ENCODE assay signal across 9 cellular contexts in genomic region chr3:66496731-66497130, GRCh38. TPM values are rescaled to one million over a fixed set of nuclear protein-coding genes. Genes with fewer than 3 reads are reported as not detected.
DNase-seq lines count a peak whose midpoint lies in the region; ATAC-seq, FAIRE-seq and TF ChIP-seq lines count a peak whose summit lies in the region.
"Had no signal": no experiment of that assay in that cellular context is flagged by ENCODE, and none has a peak within 500 bp of the region (broad histone marks: within the 10 kb centered on the region; RNA-seq: fewer than 3 reads in every experiment).

No MANE protein-coding gene starts in this region.

- ATAC-seq in right cardiac atrium (no peak), left ventricle myocardium superior (no peak), mucosa of descending colon (no peak)

- no peaks in the 10 kb centered on the region for H3K27me3 Mint-ChIP-seq in activated T-helper 1 cell treated with anti-CD3 and anti-CD28 coated beads, Interleukin-12 subunit alpha, Interleukin-12 subunit beta, Interleukin-2, Interleukin-4 antibody, amounts not matched to agents 30 ng/mL and 10 ng/mL and 1 ng/mL, durations not matched to agents 14 hours and 24 hours and 36 hours (ENCODE audit: insufficient read depth)

- no peaks in the 10 kb centered on the region for H3K9me3 ChIP-seq in right cardiac atrium (ENCODE audit: control insufficient read depth, low read length)
- H3K9me3 ChIP-seq in mucosa of rectum (ENCODE audit: control insufficient read depth in 2 of 2, low read length in 2 of 2): no peaks in the 10 kb centered on the region
- H3K9me3 ChIP-seq in mucosa of descending colon: no peaks in the 10 kb centered on the region

- H3K27me3 ChIP-seq in right cardiac atrium (ENCODE audit: control insufficient read depth, insufficient read depth) (no peaks in the 10 kb centered on the region), mucosa of rectum (ENCODE audit: control insufficient read depth in 2 of 2, insufficient read depth in 2 of 2, low read length in 2 of 2) (no peaks in the 10 kb centered on the region), H7 (ENCODE audit: control insufficient read depth, insufficient read depth, low read length) (no peaks in the 10 kb centered on the region; the same call in 1 of the 2 replicates)

- H3K4me1 ChIP-seq in right cardiac atrium (ENCODE audit: control insufficient read depth, insufficient read depth, low read length) (peaks cover 6% of the 10 kb centered on the region), mucosa of rectum (ENCODE audit: control insufficient read depth in 2 of 2, insufficient read depth in 2 of 2, low read length in 2 of 2) (peaks cover 56 to 73% of the 10 kb centered on the region in 2 donors), mucosa of descending colon (ENCODE audit: low read depth) (peaks cover 53% of the 10 kb centered on the region)

- H3K4me1 Mint-ChIP-seq in activated T-helper 1 cell treated with anti-CD3 and anti-CD28 coated beads, Interleukin-12 subunit alpha, Interleukin-12 subunit beta, Interleukin-2, Interleukin-4 antibody, amounts not matched to agents 30 ng/mL and 10 ng/mL and 1 ng/mL, durations not matched to agents 14 hours and 24 hours and 36 hours (ENCODE audit: low read depth): peaks cover 92% of the 10 kb centered on the region

- peak overlapping the region; percentile 78 for H3K4me3 Mint-ChIP-seq in activated T-helper 1 cell treated with anti-CD3 and anti-CD28 coated beads, Interleukin-12 subunit alpha, Interleukin-12 subunit beta, Interleukin-2, Interleukin-4 antibody, amounts not matched to agents 30 ng/mL and 10 ng/mL and 1 ng/mL, durations not matched to agents 14 hours and 24 hours and 36 hours

- H3K36me3 ChIP-seq in mucosa of rectum (ENCODE audit: control insufficient read depth in 2 of 2, insufficient read depth in 2 of 2, low read length in 2 of 2) (no peaks in the 10 kb centered on the region), H7 (replicated peaks; ENCODE audit: control insufficient read depth, insufficient read depth, low read length) (no peaks in the 10 kb centered on the region; the same call in 1 of the 2 replicates), mucosa of descending colon (ENCODE audit: low read depth) (no peaks in the 10 kb centered on the region)

- intact Hi-C loops in right cardiac atrium (cut with DNase I) (loop anchor here in 3 of 4 donors (5.0 to 10.0 kb wide), 4 partner anchors 39 to 82 kb away; no protein-coding TSS in a partner anchor), left ventricle myocardium superior (cut with micrococcal nuclease) (loop anchor here (2.0 to 5.0 kb wide), 2 partner anchors 46 to 84 kb away; no protein-coding TSS in a partner anchor), mucosa of descending colon (cut with DNase I, micrococcal nuclease) (no loop called here)
- intact Hi-C loops in activated T-helper 1 cell treated with anti-CD3 and anti-CD28 coated beads, Interleukin-12 subunit alpha, Interleukin-12 subunit beta, Interleukin-2, Interleukin-4 antibody, amounts not matched to agents 30 ng/mL and 10 ng/mL and 1 ng/mL, durations not matched to agents 14 hours and 24 hours and 36 hours (cut with micrococcal nuclease): loop anchor here (10.0 kb wide), 1 partner anchor 532 kb away; no protein-coding TSS in a partner anchor

- H3K9ac ChIP-seq in mucosa of rectum (ENCODE audit: low read depth in 1 of 2, low read length in 2 of 2): peak overlapping the region in 1 of 2 donors; percentile 13

- no peak overlapping the region for H3K4me3 ChIP-seq in right cardiac atrium (ENCODE audit: low read length)
- H3K4me3 ChIP-seq in mucosa of rectum (ENCODE audit: low read length in 2 of 2): peak overlapping the region in 1 of 2 donors; percentile 80
- no peak overlapping the region for H3K4me3 ChIP-seq in H7 (ENCODE audit: insufficient read depth, low read depth, low read length)
- no peak overlapping the region for H3K4me3 ChIP-seq in mucosa of descending colon

- FAIRE-seq in D721Med (lab: Jason Lieb, UNC): no peak

- peak overlapping the region; percentile 82 for H3K27ac Mint-ChIP-seq in activated T-helper 1 cell treated with anti-CD3 and anti-CD28 coated beads, Interleukin-12 subunit alpha, Interleukin-12 subunit beta, Interleukin-2, Interleukin-4 antibody, amounts not matched to agents 30 ng/mL and 10 ng/mL and 1 ng/mL, durations not matched to agents 14 hours and 24 hours and 36 hours

- DNase-seq in right cardiac atrium (no peak), left ventricle myocardium superior (no peak), retina (no peak), H7 (no peak), mucosa of descending colon (no peak), D721Med (ENCODE audit: insufficient read length, low spot score) (no peak)
- DNase-seq in activated T-helper 1 cell treated with anti-CD3 and anti-CD28 coated beads, Interleukin-12 subunit alpha, Interleukin-12 subunit beta, Interleukin-2, Interleukin-4 antibody, amounts not matched to agents 30 ng/mL and 10 ng/mL and 1 ng/mL, durations not matched to agents 14 hours and 24 hours and 36 hours (ENCODE audit: low spot score): no peak
- DNase-seq: NCI-H2171 treated with DMSO at 0.1 percent for 48 hours had no signal

- no peaks in the 10 kb centered on the region for H3K9me3 Mint-ChIP-seq in activated T-helper 1 cell treated with anti-CD3 and anti-CD28 coated beads, Interleukin-12 subunit alpha, Interleukin-12 subunit beta, Interleukin-2, Interleukin-4 antibody, amounts not matched to agents 30 ng/mL and 10 ng/mL and 1 ng/mL, durations not matched to agents 14 hours and 24 hours and 36 hours

- H3K36me3 Mint-ChIP-seq in activated T-helper 1 cell treated with anti-CD3 and anti-CD28 coated beads, Interleukin-12 subunit alpha, Interleukin-12 subunit beta, Interleukin-2, Interleukin-4 antibody, amounts not matched to agents 30 ng/mL and 10 ng/mL and 1 ng/mL, durations not matched to agents 14 hours and 24 hours and 36 hours (ENCODE audit: low read depth): peaks cover 26% of the 10 kb centered on the region

- TF ChIP-seq CTCF in mucosa of descending colon (IDR thresholded peaks at IDR 0.05) (no peak), D721Med (IDR thresholded peaks at IDR 0.05; ENCODE audit: insufficient read depth, missing control alignments) (no peak)

- H3K27ac ChIP-seq in right cardiac atrium (ENCODE audit: low read length) (peak overlapping the region; percentile 62), mucosa of rectum (ENCODE audit: low read depth in 2 of 2, low read length in 2 of 2) (peak overlapping the region; percentile 29 to 55)

RNA-seq across cellular contexts. Expression of gene LRIG1, which starts 4.1 kb away (rescaled TPM):
- total RNA-seq in right cardiac atrium: 100 to 1,000 TPM; 103 to 140 (median 122) TPM
- 80.2 TPM for polyA plus RNA-seq in right cardiac atrium
- 104 TPM for total RNA-seq in left ventricle myocardium superior
- total RNA-seq in activated T-helper 1 cell treated with anti-CD3 and anti-CD28 coated beads, Interleukin-12 subunit alpha, Interleukin-12 subunit beta, Interleukin-2, Interleukin-4 antibody, amounts not matched to agents 30 ng/mL and 10 ng/mL and 1 ng/mL, durations not matched to agents 14 hours and 24 hours and 36 hours: 57.4 and 59.5 TPM in 2 replicates
- 69.7 and 101 TPM in 2 replicates for total RNA-seq in H7 (2014; rRNA removed; shearing (Covaris generic))
- total RNA-seq in mucosa of descending colon: 100 to 1,000 TPM in 1 of 3 donors, 10 to 100 TPM in 2; 72.1 to 180 (median 75.3) TPM

Comparison
In these comparisons a context has a peak if more than half of its experiments do, and no peak if none do; other contexts are left out.
1. intact Hi-C loops: an anchor here in right cardiac atrium (5.0 to 10.0 kb wide), left ventricle myocardium superior (2.0 to 5.0 kb wide) and activated T-helper 1 cell treated with anti-CD3 and anti-CD28 coated beads, Interleukin-12 subunit alpha, Interleukin-12 subunit beta, Interleukin-2, Interleukin-4 antibody, amounts not matched to agents 30 ng/mL and 10 ng/mL and 1 ng/mL, durations not matched to agents 14 hours and 24 hours and 36 hours (10.0 kb wide); none called in mucosa of descending colon.